10 cellular contexts compared by ENCODE assay signal in the genomic region with DNA sequence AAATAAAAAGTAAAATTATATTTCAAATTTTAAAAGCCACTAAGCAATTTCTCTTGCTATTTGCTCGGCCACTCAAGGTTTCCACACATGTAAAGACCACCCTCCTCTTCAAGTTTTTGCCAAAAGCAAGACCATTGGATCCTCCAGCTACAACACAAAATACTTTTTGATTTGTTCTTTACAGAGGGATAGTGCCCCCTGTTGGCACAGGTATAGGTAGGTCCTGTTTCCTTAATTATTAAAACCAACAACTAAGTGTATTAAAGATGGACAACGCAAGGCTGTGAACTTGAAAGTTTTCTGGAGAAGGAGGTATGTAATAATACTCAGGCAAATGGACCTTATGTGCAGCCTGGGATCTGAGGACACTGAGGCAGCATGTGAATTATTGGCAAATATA. TPM values are rescaled to one million over a fixed set of nuclear protein-coding genes. Genes with fewer than 3 reads are reported as not detected.
A peak's percentile ranks its signal among the peaks of the same experiment; 100 is the strongest.
DNase-seq lines count a peak whose midpoint lies in the region; ATAC-seq and TF ChIP-seq lines count a peak whose summit lies in the region.
"Had no signal": no experiment of that assay in that cellular context is flagged by ENCODE, and none has a peak within 500 bp of the region (broad histone marks: within the 10 kb centered on the region; RNA-seq: fewer than 3 reads in every experiment).

No MANE protein-coding gene starts in this region.

- TF ChIP-seq CTCF in LNCAP (IDR thresholded peaks at IDR 0.05), result peak; percentile 52

- H3K36me3 ChIP-seq in naive thymus-derived CD4-positive, alpha-beta T cell (ENCODE audit: control insufficient read depth in 2 of 3, insufficient read depth in 3 of 3, low read length in 3 of 3), result peaks cover 0 to 74% (median 14%) of the 10 kb centered on the region in 3 experiments

- ATAC-seq in naive thymus-derived CD4-positive, alpha-beta T cell, result peak; percentile 22

- H3K4me1 Mint-ChIP-seq in naive thymus-derived CD4-positive, alpha-beta T cell, result peaks cover 0 to 1% (median 0%) of the 10 kb centered on the region in 7 donors

- no peaks in the 10 kb centered on the region for H3K27me3 ChIP-seq in naive thymus-derived CD4-positive, alpha-beta T cell (ENCODE audit: control insufficient read depth in 2 of 2, insufficient read depth in 2 of 2, low read length in 2 of 2)

- H3K9me3 Mint-ChIP-seq in naive thymus-derived CD4-positive, alpha-beta T cell, result peaks cover 0 to 2% (median 0%) of the 10 kb centered on the region in 11 donors

- H3K27me3 Mint-ChIP-seq in naive thymus-derived CD4-positive, alpha-beta T cell, result no peaks in the 10 kb centered on the region

- peak in 2 of 3 experiments; percentile 5 to 13 for DNase-seq in NCI-H1417 (lab: John Stamatoyannopoulos, UW)
- no peak for DNase-seq in NCI-H1417 treated with DMSO at 0.1 percent for 48 hours (lab: John Stamatoyannopoulos, UW)
- peak; percentile 6 for DNase-seq in central memory CD4-positive, alpha-beta T cell
- DNase-seq in naive thymus-derived CD4-positive, alpha-beta T cell, result peak in 5 of 9 donors; percentile 2 to 10 (median 7)
- DNase-seq in NCI-H2196 (lab: John Stamatoyannopoulos, UW; ENCODE audit: unreplicated experiment), result no peak
- DNase-seq in glomerular visceral epithelial cell (ENCODE audit: extremely low spot score), result no peak
- no peak for DNase-seq in NCI-H1048 (lab: John Stamatoyannopoulos, UW)
- DNase-seq: hippocampal formation, NCI-H524 treated with DMSO at 0.1 percent for 48 hours had no signal

- H3K27ac Mint-ChIP-seq in naive thymus-derived CD4-positive, alpha-beta T cell, result peak overlapping the region in 1 of 9 donors; percentile 73

- CTCF ChIA-PET in naive thymus-derived CD4-positive, alpha-beta T cell (lab: Charles Lee), result interaction anchor here (1.4 kb wide), 1 partner anchor 168 kb away, joined by 6 read pairs; no protein-coding TSS in a partner anchor

- H3K4me3 ChIP-seq in naive thymus-derived CD4-positive, alpha-beta T cell (ENCODE audit: low read length), result no peak overlapping the region

- intact Hi-C loops in naive thymus-derived CD4-positive, alpha-beta T cell (cut with micrococcal nuclease), result loop anchor here (1.0 to 2.0 kb wide), 2 partner anchors 169 to 976 kb away; no protein-coding TSS in a partner anchor

- POLR2A ChIA-PET in naive thymus-derived CD4-positive, alpha-beta T cell (lab: Charles Lee), result no interaction called here

- H3K4me1 ChIP-seq in naive thymus-derived CD4-positive, alpha-beta T cell (ENCODE audit: control insufficient read depth in 2 of 2, insufficient read depth in 2 of 2, low read length in 2 of 2), result no peaks in the 10 kb centered on the region

- H3K27ac ChIP-seq in naive thymus-derived CD4-positive, alpha-beta T cell (ENCODE audit: low read depth, low read length), result no peak overlapping the region

- peaks cover 4 to 51% (median 29%) of the 10 kb centered on the region in 5 donors for H3K36me3 Mint-ChIP-seq in naive thymus-derived CD4-positive, alpha-beta T cell

- no peaks in the 10 kb centered on the region for H3K9me3 ChIP-seq in naive thymus-derived CD4-positive, alpha-beta T cell (ENCODE audit: control insufficient read depth in 2 of 3, low read length in 3 of 3)

- H3K4me3 Mint-ChIP-seq in naive thymus-derived CD4-positive, alpha-beta T cell, result no peak overlapping the region

RNA-seq across cellular contexts. Expression of a gene that starts 23.8 kb away (rescaled TPM):
- 10 to 100 TPM; 28.5 to 41.5 (median 33.4) TPM for total RNA-seq in naive thymus-derived CD4-positive, alpha-beta T cell
- 10 to 100 TPM; 43.3 to 45.6 TPM for polyA plus RNA-seq in naive thymus-derived CD4-positive, alpha-beta T cell

RNA-seq across cellular contexts. Expression of a gene that starts 24.3 kb away (rescaled TPM):
- total RNA-seq in naive thymus-derived CD4-positive, alpha-beta T cell, result 100 to 1,000 TPM in 1 of 5 experiments, 10 to 100 TPM in 4; 41.4 to 115 (median 49.4) TPM
- 100 to 1,000 TPM in 1 of 2 donors, 10 to 100 TPM in 1; 65.1 to 112 TPM for polyA plus RNA-seq in naive thymus-derived CD4-positive, alpha-beta T cell

Comparison
In these comparisons a context has a peak if more than half of its experiments do, and no peak if none do; other contexts are left out.
1. DNase-seq: peak in NCI-H1417 (2 of 3), central memory CD4-positive, alpha-beta T cell (single experiment) and naive thymus-derived CD4-positive, alpha-beta T cell (5 of 9); none in NCI-H1417 treated with DMSO at 0.1 percent for 48 hours (single experiment), NCI-H2196 (single experiment), glomerular visceral epithelial cell (single experiment) and NCI-H1048 (single experiment).